In the genomic region with DNA sequence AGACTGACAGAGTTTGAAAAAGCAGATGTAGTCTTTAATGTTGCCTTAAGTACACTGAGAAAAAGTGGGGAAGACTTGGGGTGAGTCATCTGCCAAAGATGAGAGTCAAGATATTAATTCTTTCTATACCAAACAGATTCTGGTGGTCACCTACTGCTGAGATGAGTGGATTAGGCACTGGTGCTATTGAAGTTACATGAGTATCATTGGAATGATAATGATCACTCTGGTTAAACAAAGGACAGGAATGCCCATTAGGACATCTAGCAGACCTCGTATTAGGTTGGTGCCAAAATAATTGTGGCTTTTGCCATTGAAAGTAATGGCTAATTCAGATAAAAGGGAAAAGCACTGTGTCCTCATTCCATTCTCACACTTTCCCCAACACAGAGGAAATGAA, we compare ENCODE assay signal across 1 cellular context.
TF ChIP-seq lines count a peak whose summit lies in the region.

No MANE protein-coding gene starts in this region.

TF ChIP-seq in IMR-90, 13 proteins besides CTCF, POLR2A, EP300 and RAD21 (continued from another document):
- TF ChIP-seq, protein P1, sequence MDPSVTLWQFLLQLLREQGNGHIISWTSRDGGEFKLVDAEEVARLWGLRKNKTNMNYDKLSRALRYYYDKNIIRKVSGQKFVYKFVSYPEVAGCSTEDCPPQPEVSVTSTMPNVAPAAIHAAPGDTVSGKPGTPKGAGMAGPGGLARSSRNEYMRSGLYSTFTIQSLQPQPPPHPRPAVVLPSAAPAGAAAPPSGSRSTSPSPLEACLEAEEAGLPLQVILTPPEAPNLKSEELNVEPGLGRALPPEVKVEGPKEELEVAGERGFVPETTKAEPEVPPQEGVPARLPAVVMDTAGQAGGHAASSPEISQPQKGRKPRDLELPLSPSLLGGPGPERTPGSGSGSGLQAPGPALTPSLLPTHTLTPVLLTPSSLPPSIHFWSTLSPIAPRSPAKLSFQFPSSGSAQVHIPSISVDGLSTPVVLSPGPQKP (IDR thresholded peaks at IDR 0.05; ENCODE audit: borderline replicate concordance, low read depth, low read length): no peak
- no peak for TF ChIP-seq MAZ (IDR thresholded peaks at IDR 0.05; ENCODE audit: borderline replicate concordance, low read depth, low read length)
- TF ChIP-seq RFX5 (IDR thresholded peaks at IDR 0.05; ENCODE audit: low read depth, low read length): no peak
- no peak for TF ChIP-seq NFE2L2 (IDR thresholded peaks at IDR 0.05; ENCODE audit: low read depth, low read length)
